Comparison of ENCODE assay signal across 8 cellular contexts in genomic region chr15:101501703-101502373, GRCh38.
DNase-seq lines count a peak whose midpoint lies in the region; ATAC-seq and TF ChIP-seq lines count a peak whose summit lies in the region.

No MANE protein-coding gene starts in this region.

- TF ChIP-seq CTCF in WERI-Rb-1 (IDR thresholded peaks at IDR 0.05; ENCODE audit: low read depth, low read length) (peak; percentile 86), choroid plexus epithelial cell (conservative IDR thresholded peaks at IDR 0.05; ENCODE audit: low read depth, low read length) (peak; percentile 57)

- H3K9me3 ChIP-seq in WERI-Rb-1 (ENCODE audit: severe bottlenecking) (no peaks in the 10 kb centered on the region), muscle layer of duodenum (ENCODE audit: control insufficient read depth in 1 of 2, low read length in 2 of 2) (no peaks in the 10 kb centered on the region)

- H3K27ac ChIP-seq in WERI-Rb-1 = no peak overlapping the region
- H3K27ac ChIP-seq in muscle layer of duodenum (ENCODE audit: low read length) = no peak overlapping the region
- H3K27ac ChIP-seq in substantia nigra (ENCODE audit: low read depth, low read length, poor library complexity, severe bottlenecking) = peak overlapping the region; percentile 77

- peak; percentile 77 for ATAC-seq in HG03342 (IDR thresholded peaks at IDR 0.05; ENCODE audit: unreplicated experiment)

- H3K27me3 ChIP-seq in WERI-Rb-1 (ENCODE audit: insufficient read depth, low read depth, severe bottlenecking) (no peaks in the 10 kb centered on the region), muscle layer of duodenum (ENCODE audit: low read depth, low read length) (no peaks in the 10 kb centered on the region)

- H3K4me1 ChIP-seq in muscle layer of duodenum (ENCODE audit: control insufficient read depth in 1 of 2, insufficient read depth in 2 of 2, low read length in 2 of 2) = peaks cover 8 to 27% of the 10 kb centered on the region in 2 donors

- DNase-seq in NCI-H2171 treated with DMSO at 0.1 percent for 48 hours (lab: John Stamatoyannopoulos, UW) (peak; percentile 38), NCI-H2171 (lab: John Stamatoyannopoulos, UW) (no peak), WERI-Rb-1 (peak; percentile 81), choroid plexus epithelial cell (ENCODE audit: low read depth) (peak; percentile 13), substantia nigra (lab: John Stamatoyannopoulos, UW) (peak in 33 of 49 donors; percentile 32 to 79 (median 52)), NCI-H1048 (lab: John Stamatoyannopoulos, UW) (no peak)

- H3K36me3 ChIP-seq in WERI-Rb-1 (no peaks in the 10 kb centered on the region), muscle layer of duodenum (ENCODE audit: control insufficient read depth in 1 of 2, insufficient read depth in 2 of 2, low read length in 2 of 2) (no peaks in the 10 kb centered on the region)

- H3K4me3 ChIP-seq in WERI-Rb-1 (ENCODE audit: low read depth, low read length) = peak overlapping the region; percentile 33
- H3K4me3 ChIP-seq in choroid plexus epithelial cell (ENCODE audit: low read depth, low read length) = no peak overlapping the region
- H3K4me3 ChIP-seq in muscle layer of duodenum (ENCODE audit: low read depth in 1 of 2, low read length in 2 of 2) = peak overlapping the region; percentile 7 to 21

Comparison
In these comparisons a context has a peak if more than half of its experiments do, and no peak if none do; other contexts are left out.
1. DNase-seq: peak in NCI-H2171 treated with DMSO at 0.1 percent for 48 hours (single experiment), WERI-Rb-1 (single experiment), choroid plexus epithelial cell (single experiment) and substantia nigra (33 of 49); none in NCI-H2171 (single experiment) and NCI-H1048 (single experiment).